Comparison of ENCODE assay signal across 16 cellular contexts in genomic region chr3:119456469-119456868, GRCh38.
"Had no signal": no experiment of that assay in that cellular context is flagged by ENCODE, and none has a peak within 500 bp of the region (broad histone marks: within the 10 kb centered on the region; RNA-seq: fewer than 3 reads in every experiment).

No MANE protein-coding gene starts in this region.

- H3K27ac Mint-ChIP-seq: natural killer cell treated with Interleukin-12 subunit alpha and Interleukin-12 subunit beta and Interleukin-15 and Interleukin-18, amount 100 ng/mL, for 72 hours; neural progenitor cell; stimulated activated naive B cell treated with anti-CD40 and anti-IgM and Interleukin-4, amounts not matched to agents 10 μg/mL and 1 μg/mL and 100 μg/mL, for 72 hours; stimulated activated naive CD8-positive, alpha-beta T cell treated with anti-CD3 and anti-CD28 coated beads, Interleukin-15, amount 100 ng/mL, for 72 hours had no signal

- H3K9me3 Mint-ChIP-seq: immature natural killer cell; natural killer cell treated with Interleukin-12 subunit alpha and Interleukin-12 subunit beta and Interleukin-15 and Interleukin-18, amount 100 ng/mL, for 72 hours; neural progenitor cell; stimulated activated naive B cell treated with anti-CD40 and anti-IgM and Interleukin-4, amounts not matched to agents 10 μg/mL and 1 μg/mL and 100 μg/mL, for 72 hours; stimulated activated naive CD8-positive, alpha-beta T cell treated with anti-CD3 and anti-CD28 coated beads, Interleukin-15, amount 100 ng/mL, for 72 hours had no signal

- H3K27me3 Mint-ChIP-seq: natural killer cell treated with Interleukin-12 subunit alpha and Interleukin-12 subunit beta and Interleukin-15 and Interleukin-18, amount 100 ng/mL, for 72 hours; stimulated activated naive B cell treated with anti-CD40 and anti-IgM and Interleukin-4, amounts not matched to agents 10 μg/mL and 1 μg/mL and 100 μg/mL, for 72 hours; stimulated activated naive CD8-positive, alpha-beta T cell treated with anti-CD3 and anti-CD28 coated beads, Interleukin-15, amount 100 ng/mL, for 72 hours had no signal

- FAIRE-seq: keratinocyte had no signal

- ATAC-seq: natural killer cell treated with Interleukin-12 subunit alpha and Interleukin-12 subunit beta and Interleukin-15 and Interleukin-18, amount 100 ng/mL, for 72 hours; stimulated activated naive B cell treated with anti-CD40 and anti-IgM and Interleukin-4, amounts not matched to agents 10 μg/mL and 1 μg/mL and 100 μg/mL, for 72 hours; stimulated activated naive CD8-positive, alpha-beta T cell treated with anti-CD3 and anti-CD28 coated beads, Interleukin-15, amount 100 ng/mL, for 72 hours had no signal

- H3K4me3 Mint-ChIP-seq: immature natural killer cell; natural killer cell treated with Interleukin-12 subunit alpha and Interleukin-12 subunit beta and Interleukin-15 and Interleukin-18, amount 100 ng/mL, for 72 hours; neural progenitor cell; stimulated activated naive B cell treated with anti-CD40 and anti-IgM and Interleukin-4, amounts not matched to agents 10 μg/mL and 1 μg/mL and 100 μg/mL, for 72 hours; stimulated activated naive CD8-positive, alpha-beta T cell treated with anti-CD3 and anti-CD28 coated beads, Interleukin-15, amount 100 ng/mL, for 72 hours had no signal

- DNase-seq: effector CD4-positive, alpha-beta T cell; esophagus squamous epithelium; foreskin fibroblast; immature natural killer cell; left lung; nucleus accumbens; ovary; sigmoid colon; stimulated activated CD4-positive, alpha-beta T cell treated with anti-CD3 and anti-CD28 coated beads, Interleukin-2, amount 100 ng/mL, for 24 hours; stimulated activated CD4-positive, alpha-beta T cell treated with anti-CD3 and anti-CD28 coated beads, Interleukin-4, amount 100 ng/mL, for 4 hours; stimulated activated naive B cell treated with anti-CD40 and anti-IgM and Interleukin-4, amounts not matched to agents 10 μg/mL and 1 μg/mL and 100 μg/mL, for 72 hours; stimulated activated naive CD8-positive, alpha-beta T cell treated with anti-CD3 and anti-CD28 coated beads, Interleukin-15, amount 100 ng/mL, for 72 hours; testis had no signal
